Comparison of ENCODE assay signal across 31 cellular contexts in the genomic region with DNA sequence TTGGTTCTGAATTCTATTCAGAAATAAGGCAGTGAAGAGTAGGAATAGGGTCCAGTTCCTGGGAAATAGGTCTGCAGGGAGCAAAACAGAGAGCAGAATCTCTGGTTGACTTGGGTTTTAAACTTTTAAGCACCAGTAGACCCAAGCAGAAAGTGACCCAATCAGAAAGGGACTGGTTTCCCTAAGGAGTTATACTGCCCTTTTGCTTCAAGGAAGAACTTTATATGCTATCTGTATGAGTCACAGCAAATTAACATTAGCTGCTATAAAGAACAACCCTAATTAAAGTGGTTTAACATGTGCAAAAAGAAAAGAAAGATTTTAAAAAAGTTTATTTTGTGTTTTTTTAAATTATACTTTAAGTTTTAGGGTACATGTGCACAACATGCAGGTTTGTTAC.
"Had no signal": no experiment of that assay in that cellular context is flagged by ENCODE, and none has a peak within 500 bp of the region (broad histone marks: within the 10 kb centered on the region; RNA-seq: fewer than 3 reads in every experiment).

No MANE protein-coding gene starts in this region.

- ATAC-seq: naive thymus-derived CD8-positive, alpha-beta T cell; natural killer cell treated with Interleukin-12 subunit alpha and Interleukin-12 subunit beta and Interleukin-15 and Interleukin-18, amount 100 ng/mL, for 72 hours; psoas muscle; right cardiac atrium; right lobe of liver; stimulated activated memory B cell treated with anti-CD40 and anti-IgM and Interleukin-4, amounts not matched to agents 10 μg/mL and 1 μg/mL and 100 μg/mL, for 72 hours; stimulated activated naive CD8-positive, alpha-beta T cell treated with anti-CD3 and anti-CD28 coated beads, Interleukin-15, amount 100 ng/mL, for 72 hours; stimulated activated naive CD8-positive, alpha-beta T cell treated with anti-CD3 and anti-CD28 coated beads, Interleukin-15, Interleukin-2, amounts not matched to agents 100 U/mL and 50 U/mL, for 24 hours had no signal

- H3K9me3 ChIP-seq: ovary, psoas muscle, right lobe of liver, sigmoid colon, thoracic aorta, thyroid gland, vagina had no signal

- H3K27me3 ChIP-seq: ovary, right lobe of liver, sigmoid colon, spleen, thyroid gland, tibial nerve, upper lobe of left lung, vagina had no signal

- H3K27ac ChIP-seq: ovary, parathyroid adenoma, psoas muscle, right lobe of liver, sigmoid colon, spleen, thoracic aorta, thyroid gland, tibial nerve, upper lobe of left lung, vagina had no signal

- DNase-seq: naive thymus-derived CD8-positive, alpha-beta T cell; nephron progenitor cell; occipital lobe; ovary; posterior cingulate gyrus; psoas muscle; right cardiac atrium; right lobe of liver; sigmoid colon; spleen; stimulated activated CD4-positive, alpha-beta T cell treated with anti-CD3 and anti-CD28 coated beads, Interleukin-12 subunit alpha, Interleukin-12 subunit beta, amount 100 ng/mL, for 4 hours; stimulated activated CD4-positive, alpha-beta T cell treated with anti-CD3 and anti-CD28 coated beads, Interleukin-1b, Interleukin-23, amount 100 ng/mL, for 48 hours; stimulated activated CD4-positive, alpha-beta T cell treated with anti-CD3 and anti-CD28 coated beads, Interleukin-4, amount 100 ng/mL, for 1 hour; stimulated activated CD4-positive, alpha-beta T cell treated with anti-CD3 and anti-CD28 coated beads, Interleukin-4, amount 100 ng/mL, for 4 hours; stimulated activated CD8-positive, alpha-beta memory T cell treated with anti-CD3 and anti-CD28 coated beads, Interleukin-4, amount 100 ng/mL, for 48 hours; stimulated activated naive CD4-positive, alpha-beta T cell; stimulated activated naive CD8-positive, alpha-beta T cell treated with anti-CD3 and anti-CD28 coated beads, Interleukin-15, amount 100 ng/mL, for 72 hours; stimulated activated naive CD8-positive, alpha-beta T cell treated with anti-CD3 and anti-CD28 coated beads, Interleukin-15, Interleukin-2, amounts not matched to agents 100 U/mL and 50 U/mL, for 24 hours; substantia nigra; thyroid gland; trophoblast cell; upper lobe of left lung had no signal

- H3K4me1 Mint-ChIP-seq: naive thymus-derived CD8-positive, alpha-beta T cell; nephron progenitor cell; neural crest cell; stimulated activated memory B cell treated with anti-CD40 and anti-IgM and Interleukin-4, amounts not matched to agents 10 μg/mL and 1 μg/mL and 100 μg/mL, for 72 hours; stimulated activated naive CD8-positive, alpha-beta T cell treated with anti-CD3 and anti-CD28 coated beads, Interleukin-15, amount 100 ng/mL, for 72 hours had no signal

- H3K4me1 ChIP-seq: parathyroid adenoma, psoas muscle, right lobe of liver, sigmoid colon, spleen, thyroid gland, tibial nerve, upper lobe of left lung, vagina had no signal

- H3K36me3 Mint-ChIP-seq: naive thymus-derived CD8-positive, alpha-beta T cell; natural killer cell treated with Interleukin-12 subunit alpha and Interleukin-12 subunit beta and Interleukin-15 and Interleukin-18, amount 100 ng/mL, for 72 hours; stimulated activated memory B cell treated with anti-CD40 and anti-IgM and Interleukin-4, amounts not matched to agents 10 μg/mL and 1 μg/mL and 100 μg/mL, for 72 hours had no signal

- H3K4me3 ChIP-seq: ovary, psoas muscle, right lobe of liver, sigmoid colon, smooth muscle cell, spleen, thoracic aorta, thyroid gland, tibial nerve, upper lobe of left lung, vagina had no signal

- H3K4me3 Mint-ChIP-seq: naive thymus-derived CD8-positive, alpha-beta T cell; natural killer cell treated with Interleukin-12 subunit alpha and Interleukin-12 subunit beta and Interleukin-15 and Interleukin-18, amount 100 ng/mL, for 72 hours; nephron progenitor cell; neural crest cell; stimulated activated memory B cell treated with anti-CD40 and anti-IgM and Interleukin-4, amounts not matched to agents 10 μg/mL and 1 μg/mL and 100 μg/mL, for 72 hours; stimulated activated naive CD8-positive, alpha-beta T cell treated with anti-CD3 and anti-CD28 coated beads, Interleukin-15, amount 100 ng/mL, for 72 hours had no signal

- H3K36me3 ChIP-seq: ovary, right lobe of liver, sigmoid colon, spleen, thoracic aorta, thyroid gland, tibial nerve, upper lobe of left lung, vagina had no signal

- H3K27ac Mint-ChIP-seq: natural killer cell treated with Interleukin-12 subunit alpha and Interleukin-12 subunit beta and Interleukin-15 and Interleukin-18, amount 100 ng/mL, for 72 hours; nephron progenitor cell; progenitor cell of endocrine pancreas; stimulated activated memory B cell treated with anti-CD40 and anti-IgM and Interleukin-4, amounts not matched to agents 10 μg/mL and 1 μg/mL and 100 μg/mL, for 72 hours; stimulated activated naive CD8-positive, alpha-beta T cell treated with anti-CD3 and anti-CD28 coated beads, Interleukin-15, amount 100 ng/mL, for 72 hours had no signal

- H3K27me3 Mint-ChIP-seq: natural killer cell treated with Interleukin-12 subunit alpha and Interleukin-12 subunit beta and Interleukin-15 and Interleukin-18, amount 100 ng/mL, for 72 hours; progenitor cell of endocrine pancreas; stimulated activated naive CD8-positive, alpha-beta T cell treated with anti-CD3 and anti-CD28 coated beads, Interleukin-15, amount 100 ng/mL, for 72 hours had no signal

- H3K9me3 Mint-ChIP-seq: natural killer cell treated with Interleukin-12 subunit alpha and Interleukin-12 subunit beta and Interleukin-15 and Interleukin-18, amount 100 ng/mL, for 72 hours; nephron progenitor cell; neural crest cell; stimulated activated memory B cell treated with anti-CD40 and anti-IgM and Interleukin-4, amounts not matched to agents 10 μg/mL and 1 μg/mL and 100 μg/mL, for 72 hours; stimulated activated naive CD8-positive, alpha-beta T cell treated with anti-CD3 and anti-CD28 coated beads, Interleukin-15, amount 100 ng/mL, for 72 hours had no signal
